21 cellular contexts compared by ENCODE assay signal in the genomic region with DNA sequence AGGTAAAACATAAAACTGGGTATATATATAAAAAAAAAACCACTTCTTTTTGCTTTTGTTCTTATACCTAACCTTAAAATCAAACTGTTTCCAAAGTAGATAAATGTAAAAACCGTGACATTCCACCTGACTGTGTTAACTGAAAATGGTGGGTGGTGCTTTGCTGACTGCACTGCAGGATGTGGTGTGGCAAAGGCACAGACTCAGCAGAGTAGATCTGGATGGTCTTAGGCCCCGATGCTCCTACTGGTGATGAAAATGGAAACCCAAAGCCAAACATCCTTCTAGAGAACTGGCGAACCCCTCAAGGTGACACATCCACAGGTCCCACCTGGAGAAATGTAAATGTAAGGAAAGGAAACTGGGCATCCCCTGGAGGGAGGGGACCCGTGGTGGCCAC. TPM values are rescaled to one million over a fixed set of nuclear protein-coding genes. Genes with fewer than 3 reads are reported as not detected.
DNase-seq lines count a peak whose midpoint lies in the region; ATAC-seq and TF ChIP-seq lines count a peak whose summit lies in the region.
"Had no signal": no experiment of that assay in that cellular context is flagged by ENCODE, and none has a peak within 500 bp of the region (broad histone marks: within the 10 kb centered on the region; RNA-seq: fewer than 3 reads in every experiment).

No MANE protein-coding gene starts in this region.

- no peak for TF ChIP-seq POLR2A in body of pancreas (IDR thresholded peaks at IDR 0.05)

- peak; percentile 73 to 74 for ATAC-seq in activated T-cell treated with anti-CD3 and anti-CD28 coated beads, Interleukin-2, amount 50 U/mL, for 4 hours
- ATAC-seq in stimulated activated memory B cell treated with anti-CD40 and anti-IgM and Interleukin-4, amounts not matched to agents 10 μg/mL and 1 μg/mL and 100 μg/mL, for 72 hours: no peak
- no peak for ATAC-seq in GM18502 (IDR thresholded peaks at IDR 0.05; ENCODE audit: poor library complexity, unreplicated experiment)
- no peak for ATAC-seq in HG02759 (IDR thresholded peaks at IDR 0.05; ENCODE audit: unreplicated experiment)
- no peak for ATAC-seq in body of pancreas
- ATAC-seq: HCT116, right cardiac atrium had no signal

- no peak overlapping the region for H3K4me3 Mint-ChIP-seq in activated T-cell treated with anti-CD3 and anti-CD28 coated beads, Interleukin-2, amount 50 U/mL, for 4 hours
- no peak overlapping the region for H3K4me3 Mint-ChIP-seq in activated naive CD8-positive, alpha-beta T cell treated with anti-CD3 and anti-CD28 coated beads for 36 hours
- no peak overlapping the region for H3K4me3 Mint-ChIP-seq in stimulated activated memory B cell treated with anti-CD40 and anti-IgM and Interleukin-4, amounts not matched to agents 10 μg/mL and 1 μg/mL and 100 μg/mL, for 72 hours
- H3K4me3 Mint-ChIP-seq: CD14-positive monocyte had no signal

- H3K27ac Mint-ChIP-seq in activated naive CD8-positive, alpha-beta T cell treated with anti-CD3 and anti-CD28 coated beads for 36 hours: peak overlapping the region; percentile 75
- peak overlapping the region; percentile 37 for H3K27ac Mint-ChIP-seq in stimulated activated memory B cell treated with anti-CD40 and anti-IgM and Interleukin-4, amounts not matched to agents 10 μg/mL and 1 μg/mL and 100 μg/mL, for 72 hours

- peaks cover 18% of the 10 kb centered on the region for H3K4me1 Mint-ChIP-seq in activated T-cell treated with anti-CD3 and anti-CD28 coated beads, Interleukin-2, amount 50 U/mL, for 4 hours (ENCODE audit: low read depth)
- H3K4me1 Mint-ChIP-seq in activated naive CD8-positive, alpha-beta T cell treated with anti-CD3 and anti-CD28 coated beads for 36 hours: peaks cover 32% of the 10 kb centered on the region
- peaks cover 7% of the 10 kb centered on the region for H3K4me1 Mint-ChIP-seq in stimulated activated memory B cell treated with anti-CD40 and anti-IgM and Interleukin-4, amounts not matched to agents 10 μg/mL and 1 μg/mL and 100 μg/mL, for 72 hours

- WGBS in body of pancreas, 2 donors: 78 to 87% methylated on average over 4 of the region's 4 CpGs

- no peaks in the 10 kb centered on the region for H3K9me3 Mint-ChIP-seq in activated T-cell treated with anti-CD3 and anti-CD28 coated beads, Interleukin-2, amount 50 U/mL, for 4 hours
- H3K9me3 Mint-ChIP-seq in activated naive CD8-positive, alpha-beta T cell treated with anti-CD3 and anti-CD28 coated beads for 36 hours: no peaks in the 10 kb centered on the region
- H3K9me3 Mint-ChIP-seq in stimulated activated memory B cell treated with anti-CD40 and anti-IgM and Interleukin-4, amounts not matched to agents 10 μg/mL and 1 μg/mL and 100 μg/mL, for 72 hours: no peaks in the 10 kb centered on the region
- H3K9me3 Mint-ChIP-seq: CD14-positive monocyte had no signal

- H3K36me3 ChIP-seq in KOPT-K1 (ENCODE audit: insufficient read depth, low read length): peaks cover 92% of the 10 kb centered on the region
- H3K36me3 ChIP-seq in body of pancreas (replicated peaks in 1 of 2; ENCODE audit: insufficient read depth in 1 of 2, low read depth in 2 of 2): peaks cover 12 to 14% of the 10 kb centered on the region in 2 donors

- H3K4me3 ChIP-seq in body of pancreas: no peak overlapping the region
- H3K4me3 ChIP-seq: lung, suprapubic skin had no signal

- no peak for TF ChIP-seq CTCF in body of pancreas (IDR thresholded peaks at IDR 0.05)

- no peaks in the 10 kb centered on the region for H3K27me3 Mint-ChIP-seq in activated T-cell treated with anti-CD3 and anti-CD28 coated beads, Interleukin-2, amount 50 U/mL, for 4 hours (ENCODE audit: low read depth)
- H3K27me3 Mint-ChIP-seq in activated naive CD8-positive, alpha-beta T cell treated with anti-CD3 and anti-CD28 coated beads for 36 hours: no peaks in the 10 kb centered on the region
- H3K27me3 Mint-ChIP-seq in stimulated activated memory B cell treated with anti-CD40 and anti-IgM and Interleukin-4, amounts not matched to agents 10 μg/mL and 1 μg/mL and 100 μg/mL, for 72 hours: no peaks in the 10 kb centered on the region

- no peaks in the 10 kb centered on the region for H3K4me1 ChIP-seq in body of pancreas

- H3K36me3 Mint-ChIP-seq in activated T-cell treated with anti-CD3 and anti-CD28 coated beads, Interleukin-2, amount 50 U/mL, for 4 hours (ENCODE audit: insufficient read depth): peaks cover 29% of the 10 kb centered on the region
- peaks cover 37% of the 10 kb centered on the region for H3K36me3 Mint-ChIP-seq in activated naive CD8-positive, alpha-beta T cell treated with anti-CD3 and anti-CD28 coated beads for 36 hours
- peaks cover 26% of the 10 kb centered on the region for H3K36me3 Mint-ChIP-seq in stimulated activated memory B cell treated with anti-CD40 and anti-IgM and Interleukin-4, amounts not matched to agents 10 μg/mL and 1 μg/mL and 100 μg/mL, for 72 hours

- no peak for DNase-seq in activated T-cell treated with anti-CD3 and anti-CD28 coated beads, Interleukin-2, amount 50 U/mL, for 4 hours
- DNase-seq in activated T-cell treated with anti-CD3 and anti-CD28 coated beads for 4 hours (no peak), body of pancreas (no peak)
- no peak for DNase-seq in activated naive CD8-positive, alpha-beta T cell treated with anti-CD3 and anti-CD28 coated beads for 36 hours
- DNase-seq: brain microvascular endothelial cell; DMS79 treated with DMSO at 0.1 percent for 48 hours; foreskin fibroblast; hippocampal formation; NCI-H146; NCI-H2171 treated with DMSO at 0.1 percent for 48 hours; right cardiac atrium; SHP77; stimulated activated CD4-positive, alpha-beta T cell treated with anti-CD3 and anti-CD28 coated beads, Interleukin-2, amount 100 ng/mL, for 24 hours had no signal

- H3K27me3 ChIP-seq in body of pancreas: no peaks in the 10 kb centered on the region
- H3K27me3 ChIP-seq: brain microvascular endothelial cell, suprapubic skin had no signal

- intact Hi-C loops in body of pancreas (cut with DNase I): no loop called here

- H3K27ac ChIP-seq in KOPT-K1 (ENCODE audit: low read depth, low read length, poor library complexity, severe bottlenecking) (peak overlapping the region; percentile 37), body of pancreas (no peak overlapping the region)
- H3K27ac ChIP-seq: brain microvascular endothelial cell, suprapubic skin had no signal

- H3K9me3 ChIP-seq in KOPT-K1 (ENCODE audit: insufficient read depth, low read length, poor library complexity, severe bottlenecking) (no peaks in the 10 kb centered on the region), body of pancreas (no peaks in the 10 kb centered on the region)
- H3K9me3 ChIP-seq: suprapubic skin had no signal

RNA-seq across cellular contexts. Expression of a gene that starts 8.9 kb away (rescaled TPM):
- total RNA-seq in activated T-cell treated with anti-CD3 and anti-CD28 coated beads, Interleukin-2, amount 50 U/mL, for 4 hours: 10 to 100 TPM; 62.2 to 63.9 (median 62.5) TPM
- 10 to 100 TPM; 52.1 to 54.0 TPM for total RNA-seq in activated naive CD8-positive, alpha-beta T cell treated with anti-CD3 and anti-CD28 coated beads for 36 hours
- 10 to 100 TPM; 15.2 to 18.7 TPM for total RNA-seq in body of pancreas

RNA-seq across cellular contexts. Expression of a gene that starts 23.3 kb away (rescaled TPM):
- total RNA-seq in activated T-cell treated with anti-CD3 and anti-CD28 coated beads, Interleukin-2, amount 50 U/mL, for 4 hours: 100 to 1,000 TPM; 142 to 153 (median 147) TPM
- 100 to 1,000 TPM; 124 to 127 TPM for total RNA-seq in activated naive CD8-positive, alpha-beta T cell treated with anti-CD3 and anti-CD28 coated beads for 36 hours
- total RNA-seq in body of pancreas: 10 to 100 TPM; 27.0 to 42.0 TPM

RNA-seq across cellular contexts. Expression of a gene that starts 41.0 kb away (rescaled TPM):
- 1 to 10 TPM in 1 of 3 donors, under 1 TPM in 2; 0.90 to 1.2 (median 0.98) TPM for total RNA-seq in activated T-cell treated with anti-CD3 and anti-CD28 coated beads, Interleukin-2, amount 50 U/mL, for 4 hours
- under 1 TPM in 1 of 2 experiments, not detected in 1; 0.12 TPM for total RNA-seq in activated naive CD8-positive, alpha-beta T cell treated with anti-CD3 and anti-CD28 coated beads for 36 hours
- 10 to 100 TPM; 16.9 to 26.7 TPM for total RNA-seq in body of pancreas

Comparison
In these comparisons a context has a peak if more than half of its experiments do, and no peak if none do; other contexts are left out.
1. ATAC-seq: peak in activated T-cell treated with anti-CD3 and anti-CD28 coated beads, Interleukin-2, amount 50 U/mL, for 4 hours (2 of 2); none in stimulated activated memory B cell treated with anti-CD40 and anti-IgM and Interleukin-4, amounts not matched to agents 10 μg/mL and 1 μg/mL and 100 μg/mL, for 72 hours (single experiment), GM18502 (single experiment), HG02759 (single experiment) and body of pancreas (single experiment).
2. RNA of a gene that starts 41.0 kb away (total RNA-seq): 16.9 to 26.7 TPM in body of pancreas; 0.90 to 1.2 TPM in activated T-cell treated with anti-CD3 and anti-CD28 coated beads, Interleukin-2, amount 50 U/mL, for 4 hours and 0.12 TPM in activated naive CD8-positive, alpha-beta T cell treated with anti-CD3 and anti-CD28 coated beads for 36 hours; every median in the first group is over 4 times any median in the second.